Comparison of ENCODE assay signal across 1 cellular context in genomic region chr5:171441246-171441791, GRCh38.
TF ChIP-seq lines count a peak whose summit lies in the region.

No MANE protein-coding gene starts in this region.

TF ChIP-seq in K562, 482 proteins besides CTCF, POLR2A, EP300 and RAD21:
- TF ChIP-seq SAFB (IDR thresholded peaks at IDR 0.05; ENCODE audit: borderline replicate concordance, low read depth, low read length) (no peak), HNRNPL (IDR thresholded peaks at IDR 0.05; ENCODE audit: low read depth, low read length) (no peak), TEAD4 (IDR thresholded peaks at IDR 0.05; ENCODE audit: low read length) (no peak), TEAD4 (CRISPR knock-in tag; IDR thresholded peaks at IDR 0.05; ENCODE audit: borderline replicate concordance) (no peak), ZNF134 (CRISPR knock-in tag; conservative IDR thresholded peaks at IDR 0.05) (no peak), GATAD2B (IDR thresholded peaks at IDR 0.05; ENCODE audit: borderline replicate concordance) (no peak), PTTG1 (tag; IDR thresholded peaks at IDR 0.05; ENCODE audit: low read depth) (no peak), ZNF133 (CRISPR knock-in tag; IDR thresholded peaks at IDR 0.05) (no peak), CCNT2 (IDR thresholded peaks at IDR 0.05; ENCODE audit: borderline replicate concordance, extremely low read depth, insufficient read length, low read depth, low read length) (no peak), ILF3 (IDR thresholded peaks at IDR 0.05; ENCODE audit: borderline replicate concordance) (no peak), CTBP1 (IDR thresholded peaks at IDR 0.05; ENCODE audit: borderline replicate concordance) (0 out of 2 replicates have a peak, but pooled peaks have one; percentile 7), REST (CRISPR knock-in tag; IDR thresholded peaks at IDR 0.05; ENCODE audit: low read depth) (no peak), NFIX (CRISPR knock-in tag; IDR thresholded peaks at IDR 0.05; ENCODE audit: low read depth) (no peak), TAL1 (IDR thresholded peaks at IDR 0.05) (peak; percentile 10; the same call in 1 of the 2 replicates), DNMT1 (IDR thresholded peaks at IDR 0.05) (no peak), CREM (IDR thresholded peaks at IDR 0.05; ENCODE audit: low read depth) (no peak), CREB3 (tag; conservative IDR thresholded peaks at IDR 0.05; ENCODE audit: low read depth) (no peak), PKNOX1 (IDR thresholded peaks at IDR 0.05) (no peak), TRIM24 (IDR thresholded peaks at IDR 0.05) (0 out of 4 replicates have a peak, but pooled peaks of 1 of the 2 experiments have one; percentile 14), ZNF12 (CRISPR knock-in tag; IDR thresholded peaks at IDR 0.05) (no peak), JUNB (CRISPR knock-in tag; conservative IDR thresholded peaks at IDR 0.05) (no peak), TOE1 (IDR thresholded peaks at IDR 0.05; ENCODE audit: borderline replicate concordance) (no peak), TOE1 (CRISPR knock-in tag; IDR thresholded peaks at IDR 0.05; ENCODE audit: borderline replicate concordance, low read depth) (no peak), ZC3H4 (CRISPR knock-in tag; IDR thresholded peaks at IDR 0.05; ENCODE audit: borderline replicate concordance) (no peak), ZNF311 (CRISPR knock-in tag; IDR thresholded peaks at IDR 0.05) (no peak), ZNF584 (CRISPR knock-in tag; IDR thresholded peaks at IDR 0.05; ENCODE audit: low read depth) (no peak), ASH1L (IDR thresholded peaks at IDR 0.05; ENCODE audit: borderline replicate concordance, low read depth, partially characterized antibody) (no peak), SETDB1 (IDR thresholded peaks at IDR 0.05; ENCODE audit: low read length) (no peak), SLC30A9 (CRISPR knock-in tag; IDR thresholded peaks at IDR 0.05) (no peak), MYBL2 (IDR thresholded peaks at IDR 0.05; ENCODE audit: low read depth) (no peak), MYBL2 (CRISPR knock-in tag; IDR thresholded peaks at IDR 0.05; ENCODE audit: borderline replicate concordance) (no peak), ZNF561 (CRISPR knock-in tag; conservative IDR thresholded peaks at IDR 0.05) (no peak), PHTF2 (CRISPR knock-in tag; IDR thresholded peaks at IDR 0.05) (no peak), HDGF (IDR thresholded peaks at IDR 0.05) (no peak), CBFA2T2 (conservative IDR thresholded peaks at IDR 0.05) (peak; percentile 23; the same call in 1 of the 2 replicates), TCF7 (IDR thresholded peaks at IDR 0.05; ENCODE audit: borderline replicate concordance) (no peak), TCF3 (CRISPR knock-in tag; IDR thresholded peaks at IDR 0.05) (peak; percentile 82), POLR3A (IDR thresholded peaks at IDR 0.05; ENCODE audit: borderline replicate concordance, extremely low read depth, insufficient read depth, insufficient read length) (no peak), ZNF696 (CRISPR knock-in tag; conservative IDR thresholded peaks at IDR 0.05) (no peak), MCM7 (IDR thresholded peaks at IDR 0.05) (no peak), ZNF316 (IDR thresholded peaks at IDR 0.05) (0 out of 2 replicates have a peak, but pooled peaks have one; percentile 28), CBFA2T3 (IDR thresholded peaks at IDR 0.05) (peak; percentile 52)
- TF ChIP-seq, protein P1, sequence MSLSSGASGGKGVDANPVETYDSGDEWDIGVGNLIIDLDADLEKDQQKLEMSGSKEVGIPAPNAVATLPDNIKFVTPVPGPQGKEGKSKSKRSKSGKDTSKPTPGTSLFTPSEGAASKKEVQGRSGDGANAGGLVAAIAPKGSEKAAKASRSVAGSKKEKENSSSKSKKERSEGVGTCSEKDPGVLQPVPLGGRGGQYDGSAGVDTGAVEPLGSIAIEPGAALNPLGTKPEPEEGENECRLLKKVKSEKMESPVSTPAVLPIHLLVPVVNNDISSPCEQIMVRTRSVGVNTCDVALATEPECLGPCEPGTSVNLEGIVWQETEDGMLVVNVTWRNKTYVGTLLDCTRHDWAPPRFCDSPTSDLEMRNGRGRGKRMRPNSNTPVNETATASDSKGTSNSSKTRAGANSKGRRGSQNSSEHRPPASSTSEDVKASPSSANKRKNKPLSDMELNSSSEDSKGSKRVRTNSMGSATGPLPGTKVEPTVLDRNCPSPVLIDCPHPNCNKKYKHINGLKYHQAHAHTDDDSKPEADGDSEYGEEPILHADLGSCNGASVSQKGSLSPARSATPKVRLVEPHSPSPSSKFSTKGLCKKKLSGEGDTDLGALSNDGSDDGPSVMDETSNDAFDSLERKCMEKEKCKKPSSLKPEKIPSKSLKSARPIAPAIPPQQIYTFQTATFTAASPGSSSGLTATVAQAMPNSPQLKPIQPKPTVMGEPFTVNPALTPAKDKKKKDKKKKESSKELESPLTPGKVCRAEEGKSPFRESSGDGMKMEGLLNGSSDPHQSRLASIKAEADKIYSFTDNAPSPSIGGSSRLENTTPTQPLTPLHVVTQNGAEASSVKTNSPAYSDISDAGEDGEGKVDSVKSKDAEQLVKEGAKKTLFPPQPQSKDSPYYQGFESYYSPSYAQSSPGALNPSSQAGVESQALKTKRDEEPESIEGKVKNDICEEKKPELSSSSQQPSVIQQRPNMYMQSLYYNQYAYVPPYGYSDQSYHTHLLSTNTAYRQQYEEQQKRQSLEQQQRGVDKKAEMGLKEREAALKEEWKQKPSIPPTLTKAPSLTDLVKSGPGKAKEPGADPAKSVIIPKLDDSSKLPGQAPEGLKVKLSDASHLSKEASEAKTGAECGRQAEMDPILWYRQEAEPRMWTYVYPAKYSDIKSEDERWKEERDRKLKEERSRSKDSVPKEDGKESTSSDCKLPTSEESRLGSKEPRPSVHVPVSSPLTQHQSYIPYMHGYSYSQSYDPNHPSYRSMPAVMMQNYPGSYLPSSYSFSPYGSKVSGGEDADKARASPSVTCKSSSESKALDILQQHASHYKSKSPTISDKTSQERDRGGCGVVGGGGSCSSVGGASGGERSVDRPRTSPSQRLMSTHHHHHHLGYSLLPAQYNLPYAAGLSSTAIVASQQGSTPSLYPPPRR (CRISPR knock-in tag; IDR thresholded peaks at IDR 0.05; ENCODE audit: borderline replicate concordance): no peak
- TF ChIP-seq, protein P2, sequence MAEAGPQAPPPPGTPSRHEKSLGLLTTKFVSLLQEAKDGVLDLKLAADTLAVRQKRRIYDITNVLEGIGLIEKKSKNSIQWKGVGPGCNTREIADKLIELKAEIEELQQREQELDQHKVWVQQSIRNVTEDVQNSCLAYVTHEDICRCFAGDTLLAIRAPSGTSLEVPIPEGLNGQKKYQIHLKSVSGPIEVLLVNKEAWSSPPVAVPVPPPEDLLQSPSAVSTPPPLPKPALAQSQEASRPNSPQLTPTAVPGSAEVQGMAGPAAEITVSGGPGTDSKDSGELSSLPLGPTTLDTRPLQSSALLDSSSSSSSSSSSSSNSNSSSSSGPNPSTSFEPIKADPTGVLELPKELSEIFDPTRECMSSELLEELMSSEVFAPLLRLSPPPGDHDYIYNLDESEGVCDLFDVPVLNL (CRISPR knock-in tag; IDR thresholded peaks at IDR 0.05; ENCODE audit: low read depth): no peak
- TF ChIP-seq, protein P3, sequence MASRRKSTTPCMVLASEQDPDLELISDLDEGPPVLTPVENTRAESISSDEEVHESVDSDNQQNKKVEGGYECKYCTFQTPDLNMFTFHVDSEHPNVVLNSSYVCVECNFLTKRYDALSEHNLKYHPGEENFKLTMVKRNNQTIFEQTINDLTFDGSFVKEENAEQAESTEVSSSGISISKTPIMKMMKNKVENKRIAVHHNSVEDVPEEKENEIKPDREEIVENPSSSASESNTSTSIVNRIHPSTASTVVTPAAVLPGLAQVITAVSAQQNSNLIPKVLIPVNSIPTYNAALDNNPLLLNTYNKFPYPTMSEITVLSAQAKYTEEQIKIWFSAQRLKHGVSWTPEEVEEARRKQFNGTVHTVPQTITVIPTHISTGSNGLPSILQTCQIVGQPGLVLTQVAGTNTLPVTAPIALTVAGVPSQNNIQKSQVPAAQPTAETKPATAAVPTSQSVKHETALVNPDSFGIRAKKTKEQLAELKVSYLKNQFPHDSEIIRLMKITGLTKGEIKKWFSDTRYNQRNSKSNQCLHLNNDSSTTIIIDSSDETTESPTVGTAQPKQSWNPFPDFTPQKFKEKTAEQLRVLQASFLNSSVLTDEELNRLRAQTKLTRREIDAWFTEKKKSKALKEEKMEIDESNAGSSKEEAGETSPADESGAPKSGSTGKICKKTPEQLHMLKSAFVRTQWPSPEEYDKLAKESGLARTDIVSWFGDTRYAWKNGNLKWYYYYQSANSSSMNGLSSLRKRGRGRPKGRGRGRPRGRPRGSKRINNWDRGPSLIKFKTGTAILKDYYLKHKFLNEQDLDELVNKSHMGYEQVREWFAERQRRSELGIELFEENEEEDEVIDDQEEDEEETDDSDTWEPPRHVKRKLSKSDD (conservative IDR thresholded peaks at IDR 0.05; ENCODE audit: low read length): no peak
- TF ChIP-seq, protein P4, sequence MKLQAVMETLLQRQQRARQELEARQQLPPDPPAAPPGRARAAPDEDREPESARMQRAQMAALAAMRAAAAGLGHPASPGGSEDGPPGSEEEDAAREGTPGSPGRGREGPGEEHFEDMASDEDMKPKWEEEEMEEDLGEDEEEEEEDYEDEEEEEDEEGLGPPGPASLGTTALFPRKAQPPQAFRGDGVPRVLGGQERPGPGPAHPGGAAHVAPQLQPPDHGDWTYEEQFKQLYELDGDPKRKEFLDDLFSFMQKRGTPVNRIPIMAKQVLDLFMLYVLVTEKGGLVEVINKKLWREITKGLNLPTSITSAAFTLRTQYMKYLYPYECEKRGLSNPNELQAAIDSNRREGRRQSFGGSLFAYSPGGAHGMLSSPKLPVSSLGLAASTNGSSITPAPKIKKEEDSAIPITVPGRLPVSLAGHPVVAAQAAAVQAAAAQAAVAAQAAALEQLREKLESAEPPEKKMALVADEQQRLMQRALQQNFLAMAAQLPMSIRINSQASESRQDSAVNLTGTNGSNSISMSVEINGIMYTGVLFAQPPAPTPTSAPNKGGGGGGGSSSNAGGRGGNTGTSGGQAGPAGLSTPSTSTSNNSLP (IDR thresholded peaks at IDR 0.05; ENCODE audit: borderline replicate concordance, low read depth, low read length): no peak
